In genomic region chr16:15335609-15336008, GRCh38 we compare ENCODE assay signal across 1 cellular context. TPM values are rescaled to one million over a fixed set of nuclear protein-coding genes. Genes with fewer than 3 reads are reported as not detected.
"Had no signal": no experiment of that assay in that cellular context is flagged by ENCODE, and none has a peak within 500 bp of the region (broad histone marks: within the 10 kb centered on the region; RNA-seq: fewer than 3 reads in every experiment).

No MANE protein-coding gene starts in this region.

RNA-seq across cellular contexts. Expression of gene MPV17L, which starts 59.9 kb away (rescaled TPM):
- total RNA-seq: MCF 10A had no signal
